Comparison of ENCODE assay signal across 10 cellular contexts in genomic region chr10:104309980-104310978, GRCh38. TPM values are rescaled to one million over a fixed set of nuclear protein-coding genes. Genes with fewer than 3 reads are reported as not detected.
DNase-seq lines count a peak whose midpoint lies in the region; ATAC-seq, FAIRE-seq and TF ChIP-seq lines count a peak whose summit lies in the region.
"Had no signal": no experiment of that assay in that cellular context is flagged by ENCODE, and none has a peak within 500 bp of the region (broad histone marks: within the 10 kb centered on the region; RNA-seq: fewer than 3 reads in every experiment).

No MANE protein-coding gene starts in this region.

- H3K27me3 ChIP-seq in endothelial cell of umbilical vein (ENCODE audit: control insufficient read depth in 2 of 2, insufficient read depth in 2 of 2, low read length in 2 of 2) = no peaks in the 10 kb centered on the region

- peaks cover 2% of the 10 kb centered on the region for H3K27me3 Mint-ChIP-seq in glutamatergic neuron (ENCODE audit: unreplicated experiment)

- no TSS peak for BruUV-seq in endothelial cell of umbilical vein (replicated peaks; lab: Mats Ljungman, UMichigan)

- CTCF ChIA-PET in endothelial cell of umbilical vein (lab: Charles Lee) = interaction anchor here (0.6 to 3.8 kb wide), 8 partner anchors 8 to 43 kb away, joined by 3 to 15 read pairs (median 4); partner anchors contain the start of gene CFAP58

- dilution Hi-C loops in endothelial cell of umbilical vein (cut with MboI; ENCODE audit: extremely low pct_ligation_motif_present, low sequenced_read_pairs) = no loop called here

- H3K4me3 Mint-ChIP-seq in glutamatergic neuron (ENCODE audit: unreplicated experiment) = no peak overlapping the region

- peaks cover 5% of the 10 kb centered on the region for H3K9me3 Mint-ChIP-seq in glutamatergic neuron (ENCODE audit: unreplicated experiment)

- H3K4me1 Mint-ChIP-seq in glutamatergic neuron (ENCODE audit: low read depth, unreplicated experiment) = peaks cover 25% of the 10 kb centered on the region

- H4K20me1 ChIP-seq in endothelial cell of umbilical vein (replicated peaks; ENCODE audit: control insufficient read depth, extremely low read depth, insufficient read depth, low read length) = no peaks in the 10 kb centered on the region

- H3K27ac Mint-ChIP-seq in glutamatergic neuron (ENCODE audit: unreplicated experiment) = no peak overlapping the region

- H3K4me2 ChIP-seq in endothelial cell of umbilical vein (ENCODE audit: insufficient read depth, low read length) = no peak overlapping the region

- DNase-seq in AG09309 (ENCODE audit: low read depth) = peak; percentile 60
- peak; percentile 73 for DNase-seq in LNCaP clone FGC (ENCODE audit: low read depth)
- peak; percentile 57 for DNase-seq in endothelial cell of umbilical vein (ENCODE audit: low read depth, low spot score)
- peak; percentile 98 for DNase-seq in myocyte (ENCODE audit: low read depth)
- DNase-seq in NCI-H510A (lab: John Stamatoyannopoulos, UW) = no peak
- no peak for DNase-seq in glutamatergic neuron
- DNase-seq in T-helper 2 cell = no peak
- DNase-seq: activated naive CD4-positive, alpha-beta T cell treated with anti-CD3 and anti-CD28 coated beads, Interleukin-2, amount 50 U/mL, for 16 hours; NCI-H1930 had no signal

- H3K4me3 ChIP-seq in AG09309 (ENCODE audit: control insufficient read depth, low read depth, low read length) (no peak overlapping the region), LNCaP clone FGC (ENCODE audit: low read depth, low read length) (no peak overlapping the region), endothelial cell of umbilical vein (replicated peaks in 1 of 3; ENCODE audit: insufficient read depth in 1 of 3, low read depth in 1 of 3, low read length in 3 of 3) (no peak overlapping the region)

- H3K9me3 ChIP-seq in endothelial cell of umbilical vein (replicated peaks; ENCODE audit: control insufficient read depth, insufficient read depth, low read length) = no peaks in the 10 kb centered on the region

- no peak overlapping the region for H3K27ac ChIP-seq in endothelial cell of umbilical vein (ENCODE audit: insufficient read depth, low read depth, low read length)

- no peak overlapping the region for H3K9ac ChIP-seq in endothelial cell of umbilical vein (replicated peaks; ENCODE audit: extremely low read depth, insufficient read depth, low read length)

- H3K36me3 Mint-ChIP-seq in glutamatergic neuron (ENCODE audit: unreplicated experiment) = no peaks in the 10 kb centered on the region

- H3K4me1 ChIP-seq in endothelial cell of umbilical vein (ENCODE audit: control insufficient read depth, extremely low read depth, insufficient read depth, low read length) = peaks cover 12% of the 10 kb centered on the region

- H3K79me2 ChIP-seq in endothelial cell of umbilical vein (ENCODE audit: control insufficient read depth, insufficient read depth, low read length) = peaks cover 52% of the 10 kb centered on the region

- POLR2A ChIA-PET in endothelial cell of umbilical vein (lab: Charles Lee) = interaction anchor here (1.1 kb wide), 1 partner anchor 21 kb away, joined by 4 read pairs; no protein-coding TSS in a partner anchor

- no peaks in the 10 kb centered on the region for H3K9me1 ChIP-seq in endothelial cell of umbilical vein (replicated peaks; ENCODE audit: control insufficient read depth, extremely low read depth, insufficient read depth, low read length)

- H3K36me3 ChIP-seq in endothelial cell of umbilical vein (ENCODE audit: control insufficient read depth in 2 of 2, extremely low read depth in 1 of 2, insufficient read depth in 2 of 2, low read length in 2 of 2) = peaks cover 11 to 24% of the 10 kb centered on the region in 2 experiments

- TF ChIP-seq CTCF in AG09309 (IDR thresholded peaks at IDR 0.05; ENCODE audit: control insufficient read depth, insufficient read depth, low read depth, low read length, missing control alignments) = no peak
- no peak for TF ChIP-seq CTCF in LNCaP clone FGC (IDR thresholded peaks at IDR 0.05; ENCODE audit: control insufficient read depth, extremely low read depth, insufficient read depth)
- no peak for TF ChIP-seq CTCF in endothelial cell of umbilical vein (IDR thresholded peaks at IDR 0.05; ENCODE audit: extremely low read depth in 1 of 2, insufficient read depth in 1 of 2, low read depth in 1 of 2, low read length in 2 of 2)
- no peak for TF ChIP-seq CTCF in glutamatergic neuron (IDR thresholded peaks at IDR 0.05; ENCODE audit: partially characterized antibody, unreplicated experiment)

- FAIRE-seq in endothelial cell of umbilical vein (lab: Jason Lieb, UNC) = peak; percentile 79

- TF ChIP-seq POLR2A in endothelial cell of umbilical vein (IDR thresholded peaks at IDR 0.05; ENCODE audit: low read depth, low read length) = no peak

- intact Hi-C loops in endothelial cell of umbilical vein (cut with micrococcal nuclease) = no loop called here

- no peak for ATAC-seq in GM19351 (IDR thresholded peaks at IDR 0.05; ENCODE audit: unreplicated experiment)

- no peak overlapping the region for H2AFZ ChIP-seq in endothelial cell of umbilical vein (ENCODE audit: low read depth, low read length)

TF ChIP-seq in endothelial cell of umbilical vein, 7 proteins besides CTCF, POLR2A, EP300 and RAD21:
- TF ChIP-seq MAX (IDR thresholded peaks at IDR 0.05; ENCODE audit: insufficient read depth, insufficient read length) (no peak), GATA2 (IDR thresholded peaks at IDR 0.05; ENCODE audit: insufficient read depth, insufficient read length, low read depth, low read length) (peak; percentile 57), POLR2AphosphoS5 (IDR thresholded peaks at IDR 0.05; ENCODE audit: insufficient read depth, low read depth, low read length) (no peak), MYC (IDR thresholded peaks at IDR 0.05; ENCODE audit: low read depth, low read length) (no peak)

RNA-seq across cellular contexts. Expression of gene ITPRIP, which starts 28.0 kb away (rescaled TPM):
- total RNA-seq in endothelial cell of umbilical vein = 31.4 and 33.3 TPM in 2 replicates
- polyA plus RNA-seq in endothelial cell of umbilical vein = 27.5 and 33.2 TPM in 2 replicates
- polyA plus RNA-seq in endothelial cell of umbilical vein (2011; cell fraction: cytosol; rRNA removed) = 30.0 and 32.0 TPM in 2 replicates
- polyA plus RNA-seq in endothelial cell of umbilical vein (2011; cell fraction: nucleus; rRNA removed) = 46.1 and 47.6 TPM in 2 replicates
- polyA plus RNA-seq in endothelial cell of umbilical vein (2012) = 33.9 and 36.0 TPM in 2 replicates
- 41.3 and 46.5 TPM in 2 replicates for polyA minus RNA-seq in endothelial cell of umbilical vein
- polyA minus RNA-seq in endothelial cell of umbilical vein (2011; cell fraction: cytosol; rRNA and poly(A)+ RNA removed) = 13.7 TPM
- polyA minus RNA-seq in endothelial cell of umbilical vein (2011; cell fraction: nucleus; rRNA and poly(A)+ RNA removed) = 69.6 and 71.3 TPM in 2 replicates
- 4.4 and 5.2 TPM in 2 replicates for total RNA-seq in myocyte
- 11.3 TPM for polyA plus RNA-seq in myocyte (2012)
- total RNA-seq in glutamatergic neuron (ENCODE audit: unreplicated experiment) = 19.8 TPM

RNA-seq across cellular contexts. Expression of gene GSTO2, which starts 41.3 kb away (rescaled TPM):
- 0.84 and 0.95 TPM in 2 replicates for total RNA-seq in endothelial cell of umbilical vein
- polyA plus RNA-seq in endothelial cell of umbilical vein = 1.4 TPM in 2 replicates
- 0.87 and 1.1 TPM in 2 replicates for polyA plus RNA-seq in endothelial cell of umbilical vein (2011; cell fraction: cytosol; rRNA removed)
- 0.73 and 0.83 TPM in 2 replicates for polyA plus RNA-seq in endothelial cell of umbilical vein (2011; cell fraction: nucleus; rRNA removed)
- polyA plus RNA-seq in endothelial cell of umbilical vein (2012) = 1.2 and 2.4 TPM in 2 replicates
- polyA minus RNA-seq in endothelial cell of umbilical vein = 0.19 and 0.87 TPM in 2 replicates
- polyA minus RNA-seq in endothelial cell of umbilical vein (2011; cell fraction: cytosol; rRNA and poly(A)+ RNA removed) = 1.4 TPM
- 1.8 and 2.8 TPM in 2 replicates for polyA minus RNA-seq in endothelial cell of umbilical vein (2011; cell fraction: nucleus; rRNA and poly(A)+ RNA removed)
- not detected in 2 replicates for total RNA-seq in myocyte
- polyA plus RNA-seq in myocyte (2012) = 0.21 TPM
- 2.0 TPM for total RNA-seq in glutamatergic neuron (ENCODE audit: unreplicated experiment)

RNA-seq across cellular contexts. Expression of gene CFAP58, which starts 43.4 kb away (rescaled TPM):
- total RNA-seq in endothelial cell of umbilical vein (0.29 and 0.35 TPM in 2 replicates), myocyte (0.56 and 0.62 TPM in 2 replicates), glutamatergic neuron (ENCODE audit: unreplicated experiment) (2.2 TPM)
- polyA plus RNA-seq in endothelial cell of umbilical vein = 0.03 and 0.07 TPM in 2 replicates
- 0.10 and 0.17 TPM in 2 replicates for polyA plus RNA-seq in endothelial cell of umbilical vein (2011; cell fraction: cytosol; rRNA removed)
- 1.0 and 1.5 TPM in 2 replicates for polyA plus RNA-seq in endothelial cell of umbilical vein (2011; cell fraction: nucleus; rRNA removed)
- polyA plus RNA-seq in endothelial cell of umbilical vein (2012) = 0.55 and 0.61 TPM in 2 replicates
- 0.07 TPM in 1 of 2 replicates, not detected in the other for polyA minus RNA-seq in endothelial cell of umbilical vein
- not detected for polyA minus RNA-seq in endothelial cell of umbilical vein (2011; cell fraction: cytosol; rRNA and poly(A)+ RNA removed)
- 0.34 and 0.72 TPM in 2 replicates for polyA minus RNA-seq in endothelial cell of umbilical vein (2011; cell fraction: nucleus; rRNA and poly(A)+ RNA removed)
- polyA plus RNA-seq in myocyte (2012) = 0.13 TPM

RNA-seq across cellular contexts. Expression of gene GSTO1, which starts 55.6 kb away (rescaled TPM):
- total RNA-seq in endothelial cell of umbilical vein (195 and 211 TPM in 2 replicates), myocyte (53.2 and 58.7 TPM in 2 replicates), glutamatergic neuron (ENCODE audit: unreplicated experiment) (26.8 TPM)
- polyA plus RNA-seq in endothelial cell of umbilical vein = 85.6 and 124 TPM in 2 replicates
- polyA plus RNA-seq in endothelial cell of umbilical vein (2011; cell fraction: cytosol; rRNA removed) = 156 and 164 TPM in 2 replicates
- polyA plus RNA-seq in endothelial cell of umbilical vein (2011; cell fraction: nucleus; rRNA removed) = 64.9 and 85.2 TPM in 2 replicates
- 290 and 303 TPM in 2 replicates for polyA plus RNA-seq in endothelial cell of umbilical vein (2012)
- polyA minus RNA-seq in endothelial cell of umbilical vein = 33.9 and 46.7 TPM in 2 replicates
- polyA minus RNA-seq in endothelial cell of umbilical vein (2011; cell fraction: cytosol; rRNA and poly(A)+ RNA removed) = 55.1 TPM
- polyA minus RNA-seq in endothelial cell of umbilical vein (2011; cell fraction: nucleus; rRNA and poly(A)+ RNA removed) = 25.7 and 36.3 TPM in 2 replicates
- 97.0 TPM for polyA plus RNA-seq in myocyte (2012)

Comparison
In these comparisons a context has a peak if more than half of its experiments do, and no peak if none do; other contexts are left out.
1. DNase-seq: peak in AG09309 (single experiment), LNCaP clone FGC (single experiment), endothelial cell of umbilical vein (single experiment) and myocyte (single experiment); none in NCI-H510A (single experiment), glutamatergic neuron (single experiment) and T-helper 2 cell (0 of 5).